In genomic region chr6:51959744-51960383, GRCh38 we compare ENCODE assay signal across 9 cellular contexts.
DNase-seq lines count a peak whose midpoint lies in the region; ATAC-seq and TF ChIP-seq lines count a peak whose summit lies in the region.
"Had no signal": no experiment of that assay in that cellular context is flagged by ENCODE, and none has a peak within 500 bp of the region (broad histone marks: within the 10 kb centered on the region; RNA-seq: fewer than 3 reads in every experiment).

No MANE protein-coding gene starts in this region.

- no peaks in the 10 kb centered on the region for H3K9me3 ChIP-seq in heart left ventricle

- H3K36me3 Mint-ChIP-seq in activated T-helper 1 cell treated with anti-CD3 and anti-CD28 coated beads, Interleukin-12 subunit alpha, Interleukin-12 subunit beta, Interleukin-2, Interleukin-4 antibody, amounts not matched to agents 30 ng/mL and 10 ng/mL and 1 ng/mL, durations not matched to agents 14 hours and 24 hours and 36 hours (ENCODE audit: low read depth): no peaks in the 10 kb centered on the region
- H3K36me3 Mint-ChIP-seq: activated naive CD4-positive, alpha-beta T cell treated with anti-CD3 and anti-CD28 coated beads, Interleukin-2, amount 50 U/mL, for 24 hours had no signal

- no peaks in the 10 kb centered on the region for H3K9me3 Mint-ChIP-seq in activated T-helper 1 cell treated with anti-CD3 and anti-CD28 coated beads, Interleukin-12 subunit alpha, Interleukin-12 subunit beta, Interleukin-2, Interleukin-4 antibody, amounts not matched to agents 30 ng/mL and 10 ng/mL and 1 ng/mL, durations not matched to agents 14 hours and 24 hours and 36 hours
- H3K9me3 Mint-ChIP-seq: activated naive CD4-positive, alpha-beta T cell treated with anti-CD3 and anti-CD28 coated beads, Interleukin-2, amount 50 U/mL, for 24 hours had no signal

- ATAC-seq in HG03378 (IDR thresholded peaks at IDR 0.05; ENCODE audit: unreplicated experiment) (peak; percentile 94), heart left ventricle (peak in 2 of 4 donors; percentile 45 to 65), HG02970 (IDR thresholded peaks at IDR 0.05; ENCODE audit: low FRiP score, unreplicated experiment) (no peak)

- TF ChIP-seq POLR2A in heart left ventricle (IDR thresholded peaks at IDR 0.05): no peak

- H3K36me3 ChIP-seq in heart left ventricle: no peaks in the 10 kb centered on the region

- peak; percentile 59 for DNase-seq in DMS153 treated with DMSO at 0.1 percent for 48 hours (lab: John Stamatoyannopoulos, UW; ENCODE audit: unreplicated experiment)
- peak; percentile 8 for DNase-seq in GM19238 (ENCODE audit: insufficient read length, low spot score)
- peak; percentile 25 to 58 for DNase-seq in NCI-H446 (lab: John Stamatoyannopoulos, UW)
- peak; percentile 5 for DNase-seq in activated T-helper 1 cell treated with anti-CD3 and anti-CD28 coated beads, Interleukin-12 subunit alpha, Interleukin-12 subunit beta, Interleukin-2, Interleukin-4 antibody, amounts not matched to agents 30 ng/mL and 10 ng/mL and 1 ng/mL, durations not matched to agents 14 hours and 24 hours and 36 hours (ENCODE audit: low spot score)
- peak; percentile 30 to 56 (median 52) for DNase-seq in heart left ventricle
- peak; percentile 25 for DNase-seq in putamen (ENCODE audit: low spot score)

- 7 to 12% (median 7%) methylated on average over 6 of the region's 6 CpGs for WGBS in heart left ventricle, 4 donors

- peaks cover 19% of the 10 kb centered on the region for H3K27me3 Mint-ChIP-seq in activated T-helper 1 cell treated with anti-CD3 and anti-CD28 coated beads, Interleukin-12 subunit alpha, Interleukin-12 subunit beta, Interleukin-2, Interleukin-4 antibody, amounts not matched to agents 30 ng/mL and 10 ng/mL and 1 ng/mL, durations not matched to agents 14 hours and 24 hours and 36 hours (ENCODE audit: insufficient read depth)

- H3K27ac Mint-ChIP-seq in activated T-helper 1 cell treated with anti-CD3 and anti-CD28 coated beads, Interleukin-12 subunit alpha, Interleukin-12 subunit beta, Interleukin-2, Interleukin-4 antibody, amounts not matched to agents 30 ng/mL and 10 ng/mL and 1 ng/mL, durations not matched to agents 14 hours and 24 hours and 36 hours: no peak overlapping the region
- H3K27ac Mint-ChIP-seq: activated naive CD4-positive, alpha-beta T cell treated with anti-CD3 and anti-CD28 coated beads, Interleukin-2, amount 50 U/mL, for 24 hours had no signal

- H3K4me3 Mint-ChIP-seq in activated T-helper 1 cell treated with anti-CD3 and anti-CD28 coated beads, Interleukin-12 subunit alpha, Interleukin-12 subunit beta, Interleukin-2, Interleukin-4 antibody, amounts not matched to agents 30 ng/mL and 10 ng/mL and 1 ng/mL, durations not matched to agents 14 hours and 24 hours and 36 hours: no peak overlapping the region
- H3K4me3 Mint-ChIP-seq: activated naive CD4-positive, alpha-beta T cell treated with anti-CD3 and anti-CD28 coated beads, Interleukin-2, amount 50 U/mL, for 24 hours had no signal

- H3K4me1 ChIP-seq in heart left ventricle: no peaks in the 10 kb centered on the region

- peaks cover 0 to 18% (median 6%) of the 10 kb centered on the region in 9 donors for H3K27me3 ChIP-seq in heart left ventricle

- H3K4me3 ChIP-seq in heart left ventricle: no peak overlapping the region

- peak; percentile 39 to 69 (median 52) for TF ChIP-seq CTCF in heart left ventricle (IDR thresholded peaks at IDR 0.05)

- no peak overlapping the region for H3K27ac ChIP-seq in heart left ventricle

- peaks cover 5% of the 10 kb centered on the region for H3K4me1 Mint-ChIP-seq in activated T-helper 1 cell treated with anti-CD3 and anti-CD28 coated beads, Interleukin-12 subunit alpha, Interleukin-12 subunit beta, Interleukin-2, Interleukin-4 antibody, amounts not matched to agents 30 ng/mL and 10 ng/mL and 1 ng/mL, durations not matched to agents 14 hours and 24 hours and 36 hours (ENCODE audit: low read depth)
- H3K4me1 Mint-ChIP-seq: activated naive CD4-positive, alpha-beta T cell treated with anti-CD3 and anti-CD28 coated beads, Interleukin-2, amount 50 U/mL, for 24 hours had no signal

- intact Hi-C loops in activated T-helper 1 cell treated with anti-CD3 and anti-CD28 coated beads, Interleukin-12 subunit alpha, Interleukin-12 subunit beta, Interleukin-2, Interleukin-4 antibody, amounts not matched to agents 30 ng/mL and 10 ng/mL and 1 ng/mL, durations not matched to agents 14 hours and 24 hours and 36 hours (cut with micrococcal nuclease): loop anchor here (1.0 to 10.0 kb wide), 2 partner anchors 105 to 1835 kb away; no protein-coding TSS in a partner anchor
- intact Hi-C loops in heart left ventricle (cut with DNase I): loop anchor here in 9 of 10 donors (2.0 to 10.0 kb wide), 6 partner anchors 425 to 1145 kb away; partner anchors contain the start of gene TFAP2B (in 6 of the 9)

Comparison
In these comparisons a context has a peak if more than half of its experiments do, and no peak if none do; other contexts are left out.
1. DNase-seq: peak in every context shown above with its lines; median percentile 59 in DMS153 treated with DMSO at 0.1 percent for 48 hours; 52 in heart left ventricle; 42 in NCI-H446; 25 in putamen; 8 in GM19238; 5 in activated T-helper 1 cell treated with anti-CD3 and anti-CD28 coated beads, Interleukin-12 subunit alpha, Interleukin-12 subunit beta, Interleukin-2, Interleukin-4 antibody, amounts not matched to agents 30 ng/mL and 10 ng/mL and 1 ng/mL, durations not matched to agents 14 hours and 24 hours and 36 hours.